Comparison of ENCODE assay signal across 21 cellular contexts in genomic region chr2:212032536-212033219, GRCh38.
DNase-seq lines count a peak whose midpoint lies in the region; ATAC-seq and TF ChIP-seq lines count a peak whose summit lies in the region.
"Had no signal": no experiment of that assay in that cellular context is flagged by ENCODE, and none has a peak within 500 bp of the region (broad histone marks: within the 10 kb centered on the region; RNA-seq: fewer than 3 reads in every experiment).

No MANE protein-coding gene starts in this region.

- intact Hi-C loops in natural killer cell (cut with micrococcal nuclease) = no loop called here
- intact Hi-C loops in stomach (cut with DNase I; ENCODE audit: low total_unique reads) = no loop called here

- no peaks in the 10 kb centered on the region for H3K27me3 ChIP-seq in adipocyte (replicated peaks; ENCODE audit: control insufficient read depth, insufficient read depth, low read length)
- H3K27me3 ChIP-seq in stomach = no peaks in the 10 kb centered on the region
- H3K27me3 ChIP-seq: hepatocyte, sigmoid colon had no signal

- H3K27me3 Mint-ChIP-seq in natural killer cell treated with Interleukin-12 subunit alpha and Interleukin-12 subunit beta and Interleukin-15 and Interleukin-18, amount 100 ng/mL, for 72 hours = no peaks in the 10 kb centered on the region
- no peaks in the 10 kb centered on the region for H3K27me3 Mint-ChIP-seq in natural killer cell (ENCODE audit: low read depth in 2 of 2)
- H3K27me3 Mint-ChIP-seq: activated CD8-positive, alpha-beta T cell treated with anti-CD3 and anti-CD28 coated beads for 36 hours; brain had no signal

- ATAC-seq in natural killer cell treated with Interleukin-12 subunit alpha and Interleukin-12 subunit beta and Interleukin-15 and Interleukin-18, amount 100 ng/mL, for 72 hours = no peak
- ATAC-seq in natural killer cell = no peak
- no peak for ATAC-seq in GM18909 (IDR thresholded peaks at IDR 0.05; ENCODE audit: poor library complexity, unreplicated experiment)
- ATAC-seq in HG02852 (IDR thresholded peaks at IDR 0.05; ENCODE audit: unreplicated experiment) = no peak
- ATAC-seq: A549; activated CD8-positive, alpha-beta T cell treated with anti-CD3 and anti-CD28 coated beads for 36 hours; left lobe of liver; Right ventricle myocardium inferior; stimulated activated naive CD8-positive, alpha-beta T cell treated with anti-CD3 and anti-CD28 coated beads, Interleukin-15, Interleukin-2, amounts not matched to agents 100 U/mL and 50 U/mL, for 24 hours had no signal

- peaks cover 30% of the 10 kb centered on the region for H3K4me1 ChIP-seq in adipocyte (ENCODE audit: control insufficient read depth, insufficient read depth, low read length)
- no peaks in the 10 kb centered on the region for H3K4me1 ChIP-seq in stomach
- H3K4me1 ChIP-seq: A549 had no signal

- peak overlapping the region; percentile 26 for H3K4me3 Mint-ChIP-seq in natural killer cell treated with Interleukin-12 subunit alpha and Interleukin-12 subunit beta and Interleukin-15 and Interleukin-18, amount 100 ng/mL, for 72 hours
- H3K4me3 Mint-ChIP-seq in natural killer cell = no peak overlapping the region
- H3K4me3 Mint-ChIP-seq: activated CD8-positive, alpha-beta T cell treated with anti-CD3 and anti-CD28 coated beads for 36 hours; brain; nephron progenitor cell had no signal

- H3K9me3 ChIP-seq in adipocyte (ENCODE audit: control insufficient read depth, low read length) (no peaks in the 10 kb centered on the region), stomach (no peaks in the 10 kb centered on the region)
- H3K9me3 ChIP-seq: A549, sigmoid colon had no signal

- no peak for TF ChIP-seq EP300 in stomach (IDR thresholded peaks at IDR 0.05)

- peaks cover 4% of the 10 kb centered on the region for H3K36me3 Mint-ChIP-seq in natural killer cell treated with Interleukin-12 subunit alpha and Interleukin-12 subunit beta and Interleukin-15 and Interleukin-18, amount 100 ng/mL, for 72 hours
- H3K36me3 Mint-ChIP-seq in natural killer cell = no peaks in the 10 kb centered on the region
- H3K36me3 Mint-ChIP-seq: brain had no signal

- no peak for TF ChIP-seq CTCF in natural killer cell (IDR thresholded peaks at IDR 0.05)
- no peak for TF ChIP-seq CTCF in fibroblast of villous mesenchyme (IDR thresholded peaks at IDR 0.05; ENCODE audit: insufficient read depth, low read depth, low read length)
- TF ChIP-seq CTCF in stomach (IDR thresholded peaks at IDR 0.05) = no peak

- H3K27ac ChIP-seq in stomach = no peak overlapping the region
- H3K27ac ChIP-seq: A549, hepatocyte, sigmoid colon had no signal

- H3K27ac Mint-ChIP-seq in natural killer cell treated with Interleukin-12 subunit alpha and Interleukin-12 subunit beta and Interleukin-15 and Interleukin-18, amount 100 ng/mL, for 72 hours = no peak overlapping the region
- H3K27ac Mint-ChIP-seq in natural killer cell = no peak overlapping the region
- H3K27ac Mint-ChIP-seq: activated CD8-positive, alpha-beta T cell treated with anti-CD3 and anti-CD28 coated beads for 36 hours; activated T-helper 2 cell treated with anti-CD3 and anti-CD28 coated beads, Interferon-gamma antibody, Interleukin-2, Interleukin-4, amounts not matched to agents 10 μg/mL and 5 μg/mL and 100 μg/mL, durations not matched to agents 14 hours and 24 hours and 36 hours; nephron progenitor cell had no signal

- peak overlapping the region; percentile 52 for H3K9ac ChIP-seq in adipocyte (ENCODE audit: low read length)

- WGBS in stomach, 5 donors = 63 to 93% (median 69%) methylated on average over 1 of the region's 1 CpG

- H3K36me3 ChIP-seq in adipocyte (ENCODE audit: control insufficient read depth, insufficient read depth, low read length, severe bottlenecking) = no peaks in the 10 kb centered on the region
- H3K36me3 ChIP-seq in stomach = no peaks in the 10 kb centered on the region
- H3K36me3 ChIP-seq: sigmoid colon had no signal

- H3K4me1 Mint-ChIP-seq in natural killer cell treated with Interleukin-12 subunit alpha and Interleukin-12 subunit beta and Interleukin-15 and Interleukin-18, amount 100 ng/mL, for 72 hours (ENCODE audit: low read depth in 2 of 2) = no peaks in the 10 kb centered on the region
- H3K4me1 Mint-ChIP-seq in natural killer cell = no peaks in the 10 kb centered on the region

- no peak for DNase-seq in natural killer cell treated with Interleukin-12 subunit alpha and Interleukin-12 subunit beta and Interleukin-15 and Interleukin-18, amount 100 ng/mL, for 72 hours (ENCODE audit: low spot score)
- DNase-seq in natural killer cell = no peak
- DNase-seq in adipocyte (ENCODE audit: low read depth) = peak; percentile 73
- DNase-seq in fibroblast of villous mesenchyme (ENCODE audit: low read depth) = peak; percentile 25
- no peak for DNase-seq in stomach
- no peak for DNase-seq in NCI-H82 treated with DMSO at 0.1 percent for 48 hours (lab: John Stamatoyannopoulos, UW; ENCODE audit: unreplicated experiment)
- DNase-seq: activated CD8-positive, alpha-beta T cell treated with anti-CD3 and anti-CD28 coated beads for 36 hours; KBM-7; NCI-H187; nephron progenitor cell; sigmoid colon; stimulated activated naive CD8-positive, alpha-beta T cell treated with anti-CD3 and anti-CD28 coated beads, Interleukin-15, Interleukin-2, amounts not matched to agents 100 U/mL and 50 U/mL, for 24 hours; T1000 had no signal

- H3K4me3 ChIP-seq in adipocyte (ENCODE audit: low read length) (peak overlapping the region; percentile 64), fibroblast of villous mesenchyme (ENCODE audit: low read depth, low read length) (no peak overlapping the region), stomach (no peak overlapping the region)
- H3K4me3 ChIP-seq: A549, hepatocyte, sigmoid colon had no signal

- TF ChIP-seq POLR2A in stomach (IDR thresholded peaks at IDR 0.05) = no peak

- peaks cover 6% of the 10 kb centered on the region for H3K9me3 Mint-ChIP-seq in natural killer cell treated with Interleukin-12 subunit alpha and Interleukin-12 subunit beta and Interleukin-15 and Interleukin-18, amount 100 ng/mL, for 72 hours
- H3K9me3 Mint-ChIP-seq in natural killer cell = peaks cover 2 to 10% of the 10 kb centered on the region in 2 donors
- H3K9me3 Mint-ChIP-seq: activated CD8-positive, alpha-beta T cell treated with anti-CD3 and anti-CD28 coated beads for 36 hours; activated T-helper 2 cell treated with anti-CD3 and anti-CD28 coated beads, Interferon-gamma antibody, Interleukin-2, Interleukin-4, amounts not matched to agents 10 μg/mL and 5 μg/mL and 100 μg/mL, durations not matched to agents 14 hours and 24 hours and 36 hours; brain; nephron progenitor cell had no signal

Comparison
In these comparisons a context has a peak if more than half of its experiments do, and no peak if none do; other contexts are left out.
1. DNase-seq: peak in adipocyte (single experiment) and fibroblast of villous mesenchyme (single experiment); none in natural killer cell treated with Interleukin-12 subunit alpha and Interleukin-12 subunit beta and Interleukin-15 and Interleukin-18, amount 100 ng/mL, for 72 hours (single experiment), natural killer cell (single experiment), stomach (single experiment) and NCI-H82 treated with DMSO at 0.1 percent for 48 hours (single experiment).